In genomic region chr3:173993299-173993698, GRCh38 we compare ENCODE assay signal across 8 cellular contexts.
DNase-seq lines count a peak whose midpoint lies in the region; ATAC-seq and TF ChIP-seq lines count a peak whose summit lies in the region.

No MANE protein-coding gene starts in this region.

- no peak overlapping the region for H2AFZ ChIP-seq in OCI-LY3 (ENCODE audit: low read depth, low read length)

- H3K4me3 ChIP-seq in A673 (ENCODE audit: low read depth, low read length, poor library complexity, severe bottlenecking) (no peak overlapping the region), OCI-LY3 (ENCODE audit: low read length) (no peak overlapping the region), fibroblast of the aortic adventitia (ENCODE audit: low read depth, low read length) (no peak overlapping the region)

- no peak overlapping the region for H3K9ac ChIP-seq in OCI-LY3 (ENCODE audit: low read length)

- peak; percentile 55 for ATAC-seq in GM18868 (IDR thresholded peaks at IDR 0.05; ENCODE audit: unreplicated experiment)
- no peak for ATAC-seq in HG03135 (IDR thresholded peaks at IDR 0.05; ENCODE audit: unreplicated experiment)
- no peak for ATAC-seq in GM21526 (IDR thresholded peaks at IDR 0.05; ENCODE audit: low FRiP score, unreplicated experiment)

- H3K79me2 ChIP-seq in OCI-LY3 (ENCODE audit: low read length) = no peaks in the 10 kb centered on the region

- DNase-seq in A673 (ENCODE audit: low spot score) = peak; percentile 40
- DNase-seq in fibroblast of the aortic adventitia (ENCODE audit: low read depth) = peak; percentile 49
- DNase-seq in DMS153 (lab: John Stamatoyannopoulos, UW) = no peak
- DNase-seq in activated T-cell treated with anti-CD3 and anti-CD28 coated beads for 4 hours = no peak

- peak; percentile 55 for TF ChIP-seq CTCF in A673 (conservative IDR thresholded peaks at IDR 0.05; ENCODE audit: low read depth, low read length)
- TF ChIP-seq CTCF in OCI-LY3 (IDR thresholded peaks at IDR 0.05; ENCODE audit: low read depth, low read length) = peak; percentile 53
- peak; percentile 49 for TF ChIP-seq CTCF in fibroblast of the aortic adventitia (IDR thresholded peaks at IDR 0.05; ENCODE audit: insufficient read depth, low read length)

- no peak overlapping the region for H3K4me2 ChIP-seq in OCI-LY3 (ENCODE audit: low read length)

- H3K27ac ChIP-seq in A673 (ENCODE audit: low read depth, low read length, poor library complexity, severe bottlenecking) (no peak overlapping the region), OCI-LY3 (ENCODE audit: low read length) (no peak overlapping the region)

- no peaks in the 10 kb centered on the region for H4K20me1 ChIP-seq in OCI-LY3 (ENCODE audit: insufficient read depth, low read length)

- no peaks in the 10 kb centered on the region for H3K9me3 ChIP-seq in A673 (ENCODE audit: low read depth, low read length, poor library complexity, severe bottlenecking)
- no peaks in the 10 kb centered on the region for H3K9me3 ChIP-seq in OCI-LY3 (ENCODE audit: insufficient read depth, low read length)

- H3K4me1 ChIP-seq in A673 (ENCODE audit: insufficient read depth, low read length, poor library complexity, severe bottlenecking) (peaks cover 3% of the 10 kb centered on the region), OCI-LY3 (ENCODE audit: low read length) (no peaks in the 10 kb centered on the region)

- H3K36me3 ChIP-seq in A673 (ENCODE audit: insufficient read depth, low read length, poor library complexity, severe bottlenecking) = no peaks in the 10 kb centered on the region
- H3K36me3 ChIP-seq in OCI-LY3 (replicated peaks; ENCODE audit: low read depth, low read length) = no peaks in the 10 kb centered on the region

- no TSS peak for BruUV-seq in A673 (replicated peaks; lab: Mats Ljungman, UMichigan)

- CTCF ChIA-PET in A673 (lab: Charles Lee) = no interaction called here

- POLR2A ChIA-PET in A673 (lab: Charles Lee; ENCODE audit: low non-redundant PET) = no interaction called here

- intact Hi-C loops in A673 (cut with micrococcal nuclease; ENCODE audit: unreplicated experiment) = no loop called here

- no peaks in the 10 kb centered on the region for H3K27me3 ChIP-seq in A673 (replicated peaks; ENCODE audit: insufficient read depth, low read depth, low read length, poor library complexity)
- no peaks in the 10 kb centered on the region for H3K27me3 ChIP-seq in OCI-LY3 (ENCODE audit: low read depth, low read length)

Comparison
In these comparisons a context has a peak if more than half of its experiments do, and no peak if none do; other contexts are left out.
1. DNase-seq: peak in A673 (single experiment) and fibroblast of the aortic adventitia (single experiment); none in DMS153 (single experiment) and activated T-cell treated with anti-CD3 and anti-CD28 coated beads for 4 hours (single experiment).
2. Peak in every context shown above with its lines, with median percentiles within 50 percentile points of each other: CTCF ChIP-seq.